2 cellular contexts compared by ENCODE assay signal in genomic region chr12:124739953-124740561, GRCh38.
TF ChIP-seq lines count a peak whose summit lies in the region.

No MANE protein-coding gene starts in this region.

TF ChIP-seq in HCT116, 20 proteins besides CTCF, POLR2A, EP300 and RAD21:
- TF ChIP-seq, protein P1, sequence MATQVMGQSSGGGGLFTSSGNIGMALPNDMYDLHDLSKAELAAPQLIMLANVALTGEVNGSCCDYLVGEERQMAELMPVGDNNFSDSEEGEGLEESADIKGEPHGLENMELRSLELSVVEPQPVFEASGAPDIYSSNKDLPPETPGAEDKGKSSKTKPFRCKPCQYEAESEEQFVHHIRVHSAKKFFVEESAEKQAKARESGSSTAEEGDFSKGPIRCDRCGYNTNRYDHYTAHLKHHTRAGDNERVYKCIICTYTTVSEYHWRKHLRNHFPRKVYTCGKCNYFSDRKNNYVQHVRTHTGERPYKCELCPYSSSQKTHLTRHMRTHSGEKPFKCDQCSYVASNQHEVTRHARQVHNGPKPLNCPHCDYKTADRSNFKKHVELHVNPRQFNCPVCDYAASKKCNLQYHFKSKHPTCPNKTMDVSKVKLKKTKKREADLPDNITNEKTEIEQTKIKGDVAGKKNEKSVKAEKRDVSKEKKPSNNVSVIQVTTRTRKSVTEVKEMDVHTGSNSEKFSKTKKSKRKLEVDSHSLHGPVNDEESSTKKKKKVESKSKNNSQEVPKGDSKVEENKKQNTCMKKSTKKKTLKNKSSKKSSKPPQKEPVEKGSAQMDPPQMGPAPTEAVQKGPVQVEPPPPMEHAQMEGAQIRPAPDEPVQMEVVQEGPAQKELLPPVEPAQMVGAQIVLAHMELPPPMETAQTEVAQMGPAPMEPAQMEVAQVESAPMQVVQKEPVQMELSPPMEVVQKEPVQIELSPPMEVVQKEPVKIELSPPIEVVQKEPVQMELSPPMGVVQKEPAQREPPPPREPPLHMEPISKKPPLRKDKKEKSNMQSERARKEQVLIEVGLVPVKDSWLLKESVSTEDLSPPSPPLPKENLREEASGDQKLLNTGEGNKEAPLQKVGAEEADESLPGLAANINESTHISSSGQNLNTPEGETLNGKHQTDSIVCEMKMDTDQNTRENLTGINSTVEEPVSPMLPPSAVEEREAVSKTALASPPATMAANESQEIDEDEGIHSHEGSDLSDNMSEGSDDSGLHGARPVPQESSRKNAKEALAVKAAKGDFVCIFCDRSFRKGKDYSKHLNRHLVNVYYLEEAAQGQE (IDR thresholded peaks at IDR 0.05; ENCODE audit: low read depth), result no peak
- no peak for TF ChIP-seq ZFX (IDR thresholded peaks at IDR 0.05)
- no peak for TF ChIP-seq EZH2 (IDR thresholded peaks at IDR 0.05)
- no peak for TF ChIP-seq ZBTB33 (IDR thresholded peaks at IDR 0.05; ENCODE audit: extremely low read depth, insufficient replicate concordance, low read length)
- TF ChIP-seq YY1 (IDR thresholded peaks at IDR 0.05; ENCODE audit: extremely low read depth, insufficient replicate concordance, low read depth, low read length), result no peak
- TF ChIP-seq CBX3 (IDR thresholded peaks at IDR 0.05; ENCODE audit: low read depth), result no peak
- TF ChIP-seq SIN3A (IDR thresholded peaks at IDR 0.05; ENCODE audit: low read depth), result no peak
- TF ChIP-seq POLR2AphosphoS5 (IDR thresholded peaks at IDR 0.05; ENCODE audit: low read depth, low read length), result no peak
- no peak for TF ChIP-seq EGR1 (IDR thresholded peaks at IDR 0.05; ENCODE audit: low read depth)
- TF ChIP-seq SP1 (IDR thresholded peaks at IDR 0.05; ENCODE audit: low read depth), result no peak
- no peak for TF ChIP-seq MAX (IDR thresholded peaks at IDR 0.05)
- TF ChIP-seq ATF3 (IDR thresholded peaks at IDR 0.05), result no peak

TF ChIP-seq in SK-N-SH treated with all-trans-retinoic acid at 6 μM for 48 hours, 23 proteins besides CTCF, POLR2A, EP300 and RAD21 (continued from another document):
- no peak for TF ChIP-seq PATZ1 (CRISPR knock-in tag; IDR thresholded peaks at IDR 0.05; ENCODE audit: borderline replicate concordance)
- no peak for TF ChIP-seq ISL1 (CRISPR knock-in tag; IDR thresholded peaks at IDR 0.05)
- TF ChIP-seq GLIS3 (CRISPR knock-in tag; IDR thresholded peaks at IDR 0.05), result no peak
- TF ChIP-seq PPARA (CRISPR knock-in tag; IDR thresholded peaks at IDR 0.05; ENCODE audit: borderline replicate concordance), result no peak
- no peak for TF ChIP-seq POU6F1 (CRISPR knock-in tag; IDR thresholded peaks at IDR 0.05; ENCODE audit: borderline replicate concordance, low read depth)
- no peak for TF ChIP-seq BACH2 (CRISPR knock-in tag; IDR thresholded peaks at IDR 0.05; ENCODE audit: borderline replicate concordance)
- TF ChIP-seq ZC3H10 (CRISPR knock-in tag; IDR thresholded peaks at IDR 0.05), result no peak
- no peak for TF ChIP-seq ESRRG (CRISPR knock-in tag; IDR thresholded peaks at IDR 0.05)
- TF ChIP-seq, protein P2, sequence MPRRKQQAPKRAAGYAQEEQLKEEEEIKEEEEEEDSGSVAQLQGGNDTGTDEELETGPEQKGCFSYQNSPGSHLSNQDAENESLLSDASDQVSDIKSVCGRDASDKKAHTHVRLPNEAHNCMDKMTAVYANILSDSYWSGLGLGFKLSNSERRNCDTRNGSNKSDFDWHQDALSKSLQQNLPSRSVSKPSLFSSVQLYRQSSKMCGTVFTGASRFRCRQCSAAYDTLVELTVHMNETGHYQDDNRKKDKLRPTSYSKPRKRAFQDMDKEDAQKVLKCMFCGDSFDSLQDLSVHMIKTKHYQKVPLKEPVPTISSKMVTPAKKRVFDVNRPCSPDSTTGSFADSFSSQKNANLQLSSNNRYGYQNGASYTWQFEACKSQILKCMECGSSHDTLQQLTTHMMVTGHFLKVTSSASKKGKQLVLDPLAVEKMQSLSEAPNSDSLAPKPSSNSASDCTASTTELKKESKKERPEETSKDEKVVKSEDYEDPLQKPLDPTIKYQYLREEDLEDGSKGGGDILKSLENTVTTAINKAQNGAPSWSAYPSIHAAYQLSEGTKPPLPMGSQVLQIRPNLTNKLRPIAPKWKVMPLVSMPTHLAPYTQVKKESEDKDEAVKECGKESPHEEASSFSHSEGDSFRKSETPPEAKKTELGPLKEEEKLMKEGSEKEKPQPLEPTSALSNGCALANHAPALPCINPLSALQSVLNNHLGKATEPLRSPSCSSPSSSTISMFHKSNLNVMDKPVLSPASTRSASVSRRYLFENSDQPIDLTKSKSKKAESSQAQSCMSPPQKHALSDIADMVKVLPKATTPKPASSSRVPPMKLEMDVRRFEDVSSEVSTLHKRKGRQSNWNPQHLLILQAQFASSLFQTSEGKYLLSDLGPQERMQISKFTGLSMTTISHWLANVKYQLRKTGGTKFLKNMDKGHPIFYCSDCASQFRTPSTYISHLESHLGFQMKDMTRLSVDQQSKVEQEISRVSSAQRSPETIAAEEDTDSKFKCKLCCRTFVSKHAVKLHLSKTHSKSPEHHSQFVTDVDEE (CRISPR knock-in tag; IDR thresholded peaks at IDR 0.05), result no peak
- TF ChIP-seq ZFP30 (CRISPR knock-in tag; IDR thresholded peaks at IDR 0.05), result no peak
- TF ChIP-seq, protein P3, sequence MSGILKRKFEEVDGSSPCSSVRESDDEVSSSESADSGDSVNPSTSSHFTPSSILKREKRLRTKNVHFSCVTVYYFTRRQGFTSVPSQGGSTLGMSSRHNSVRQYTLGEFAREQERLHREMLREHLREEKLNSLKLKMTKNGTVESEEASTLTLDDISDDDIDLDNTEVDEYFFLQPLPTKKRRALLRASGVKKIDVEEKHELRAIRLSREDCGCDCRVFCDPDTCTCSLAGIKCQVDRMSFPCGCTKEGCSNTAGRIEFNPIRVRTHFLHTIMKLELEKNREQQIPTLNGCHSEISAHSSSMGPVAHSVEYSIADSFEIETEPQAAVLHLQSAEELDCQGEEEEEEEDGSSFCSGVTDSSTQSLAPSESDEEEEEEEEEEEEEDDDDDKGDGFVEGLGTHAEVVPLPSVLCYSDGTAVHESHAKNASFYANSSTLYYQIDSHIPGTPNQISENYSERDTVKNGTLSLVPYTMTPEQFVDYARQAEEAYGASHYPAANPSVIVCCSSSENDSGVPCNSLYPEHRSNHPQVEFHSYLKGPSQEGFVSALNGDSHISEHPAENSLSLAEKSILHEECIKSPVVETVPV (CRISPR knock-in tag; IDR thresholded peaks at IDR 0.05), result no peak
